16 cellular contexts compared by ENCODE assay signal in genomic region chr19:17508558-17508933, GRCh38. TPM values are rescaled to one million over a fixed set of nuclear protein-coding genes. Genes with fewer than 3 reads are reported as not detected.
DNase-seq lines count a peak whose midpoint lies in the region; ATAC-seq and TF ChIP-seq lines count a peak whose summit lies in the region.
"Not testable (repeated sequence)": the region's sequence is repeated elsewhere in the genome, so short reads cannot be mapped to it uniquely, and the experiment has no call there.
"Had no signal": no experiment of that assay in that cellular context is flagged by ENCODE, and none has a peak within 500 bp of the region (broad histone marks: within the 10 kb centered on the region; RNA-seq: fewer than 3 reads in every experiment).

No MANE protein-coding gene starts in this region.

- H3K4me3 Mint-ChIP-seq in HFFc6, result peak overlapping the region; percentile 74
- not testable (repeated sequence) for H3K4me3 Mint-ChIP-seq in activated CD4-positive, alpha-beta T cell treated with anti-CD3 and anti-CD28 coated beads, Interleukin-2, amount 10 ng/mL, durations not matched to agents 7 days and 5 days; activated naive CD8-positive, alpha-beta T cell treated with anti-CD3 and anti-CD28 coated beads, Interleukin-2, amount 50 U/mL, for 24 hours
- H3K4me3 Mint-ChIP-seq in chondrocyte (ENCODE audit: unreplicated experiment), result peak overlapping the region; percentile 37
- peak overlapping the region; percentile 87 for H3K4me3 Mint-ChIP-seq in neural crest cell
- peak overlapping the region; percentile 44 to 45 for H3K4me3 Mint-ChIP-seq in stimulated activated naive CD8-positive, alpha-beta T cell treated with anti-CD3 and anti-CD28 coated beads, Interleukin-15, amount 100 ng/mL, for 72 hours

- not testable (repeated sequence) for H3K27me3 ChIP-seq in A673 (replicated peaks; ENCODE audit: insufficient read depth, low read depth, low read length, poor library complexity); left ventricle myocardium inferior (ENCODE audit: low read depth)

- not testable (repeated sequence) for H3K9me3 ChIP-seq in A673 (ENCODE audit: low read depth, low read length, poor library complexity, severe bottlenecking); left ventricle myocardium inferior (replicated peaks)

- not testable (repeated sequence) for H3K36me3 ChIP-seq in A673 (ENCODE audit: insufficient read depth, low read length, poor library complexity, severe bottlenecking)
- H3K36me3 ChIP-seq in left ventricle myocardium inferior, result peaks cover 18% of the 10 kb centered on the region

- CTCF ChIA-PET in A673 (lab: Charles Lee), result not testable (repeated sequence)
- CTCF ChIA-PET in activated CD4-positive, alpha-beta T cell treated with anti-CD3 and anti-CD28 coated beads, Interleukin-2, amount 10 ng/mL, durations not matched to agents 7 days and 5 days (lab: Charles Lee), result interaction anchor here (2.8 kb wide), 1 partner anchor 12 kb away, joined by 16 read pairs; no protein-coding TSS in a partner anchor

- not testable (repeated sequence) for DNase-seq in A673 (ENCODE audit: low spot score); HFFc6; activated CD4-positive, alpha-beta T cell treated with anti-CD3 and anti-CD28 coated beads, Interleukin-2, amount 10 ng/mL, durations not matched to agents 7 days and 5 days; activated naive CD8-positive, alpha-beta T cell treated with anti-CD3 and anti-CD28 coated beads, Interleukin-2, amount 50 U/mL, for 24 hours; chondrocyte (ENCODE audit: low spot score); left ventricle myocardium inferior; neural crest cell (ENCODE audit: low read depth, low spot score); stimulated activated naive CD8-positive, alpha-beta T cell treated with anti-CD3 and anti-CD28 coated beads, Interleukin-15, amount 100 ng/mL, for 72 hours

- ATAC-seq in activated naive CD8-positive, alpha-beta T cell treated with anti-CD3 and anti-CD28 coated beads, Interleukin-2, amount 50 U/mL, for 24 hours; stimulated activated naive CD8-positive, alpha-beta T cell treated with anti-CD3 and anti-CD28 coated beads, Interleukin-15, amount 100 ng/mL, for 72 hours: not testable (repeated sequence)

- BruUV-seq in A673 (replicated peaks; lab: Mats Ljungman, UMichigan), result not testable (repeated sequence)

- H3K27ac Mint-ChIP-seq in HFFc6, result peak overlapping the region; percentile 94
- H3K27ac Mint-ChIP-seq in activated CD4-positive, alpha-beta T cell treated with anti-CD3 and anti-CD28 coated beads, Interleukin-2, amount 10 ng/mL, durations not matched to agents 7 days and 5 days, result peak overlapping the region; percentile 16
- peak overlapping the region; percentile 73 for H3K27ac Mint-ChIP-seq in activated naive CD8-positive, alpha-beta T cell treated with anti-CD3 and anti-CD28 coated beads, Interleukin-2, amount 50 U/mL, for 24 hours
- peak overlapping the region; percentile 99 for H3K27ac Mint-ChIP-seq in chondrocyte (ENCODE audit: unreplicated experiment)
- peak overlapping the region; percentile 50 for H3K27ac Mint-ChIP-seq in neural crest cell (ENCODE audit: unreplicated experiment)
- H3K27ac Mint-ChIP-seq in stimulated activated naive CD8-positive, alpha-beta T cell treated with anti-CD3 and anti-CD28 coated beads, Interleukin-15, amount 100 ng/mL, for 72 hours, result peak overlapping the region; percentile 7 to 84

- H3K27ac ChIP-seq in A673 (ENCODE audit: low read depth, low read length, poor library complexity, severe bottlenecking), result peak overlapping the region; percentile 47
- peak overlapping the region; percentile 52 for H3K27ac ChIP-seq in left ventricle myocardium inferior (replicated peaks)

- H3K4me1 ChIP-seq in A673 (ENCODE audit: insufficient read depth, low read length, poor library complexity, severe bottlenecking) (peaks cover 14% of the 10 kb centered on the region), left ventricle myocardium inferior (peaks cover 68% of the 10 kb centered on the region)

- H3K4me3 ChIP-seq in A673 (ENCODE audit: low read depth, low read length, poor library complexity, severe bottlenecking); left ventricle myocardium inferior: not testable (repeated sequence)

- peaks cover 24% of the 10 kb centered on the region for H3K9me3 Mint-ChIP-seq in HFFc6
- H3K9me3 Mint-ChIP-seq in activated CD4-positive, alpha-beta T cell treated with anti-CD3 and anti-CD28 coated beads, Interleukin-2, amount 10 ng/mL, durations not matched to agents 7 days and 5 days; activated naive CD8-positive, alpha-beta T cell treated with anti-CD3 and anti-CD28 coated beads, Interleukin-2, amount 50 U/mL, for 24 hours; chondrocyte (ENCODE audit: low read depth); neural crest cell; stimulated activated naive CD8-positive, alpha-beta T cell treated with anti-CD3 and anti-CD28 coated beads, Interleukin-15, amount 100 ng/mL, for 72 hours: not testable (repeated sequence)

- H3K27me3 Mint-ChIP-seq in HFFc6 (ENCODE audit: insufficient read depth); activated CD4-positive, alpha-beta T cell treated with anti-CD3 and anti-CD28 coated beads, Interleukin-2, amount 10 ng/mL, durations not matched to agents 7 days and 5 days; activated naive CD8-positive, alpha-beta T cell treated with anti-CD3 and anti-CD28 coated beads, Interleukin-2, amount 50 U/mL, for 24 hours; chondrocyte (ENCODE audit: low read depth); neural crest cell (ENCODE audit: low read depth); stimulated activated naive CD8-positive, alpha-beta T cell treated with anti-CD3 and anti-CD28 coated beads, Interleukin-15, amount 100 ng/mL, for 72 hours: not testable (repeated sequence)

- POLR2A ChIA-PET in A673 (lab: Charles Lee; ENCODE audit: low non-redundant PET); activated CD4-positive, alpha-beta T cell treated with anti-CD3 and anti-CD28 coated beads, Interleukin-2, amount 10 ng/mL, durations not matched to agents 7 days and 5 days (lab: Charles Lee): not testable (repeated sequence)

- peaks cover 41% of the 10 kb centered on the region for H3K4me1 Mint-ChIP-seq in HFFc6 (ENCODE audit: low read depth)
- H3K4me1 Mint-ChIP-seq in activated CD4-positive, alpha-beta T cell treated with anti-CD3 and anti-CD28 coated beads, Interleukin-2, amount 10 ng/mL, durations not matched to agents 7 days and 5 days, result peaks cover 33% of the 10 kb centered on the region
- peaks cover 43% of the 10 kb centered on the region for H3K4me1 Mint-ChIP-seq in activated naive CD8-positive, alpha-beta T cell treated with anti-CD3 and anti-CD28 coated beads, Interleukin-2, amount 50 U/mL, for 24 hours
- H3K4me1 Mint-ChIP-seq in chondrocyte (ENCODE audit: low read depth), result peaks cover 41% of the 10 kb centered on the region
- peaks cover 31% of the 10 kb centered on the region for H3K4me1 Mint-ChIP-seq in neural crest cell
- peaks cover 52% of the 10 kb centered on the region for H3K4me1 Mint-ChIP-seq in stimulated activated naive CD8-positive, alpha-beta T cell treated with anti-CD3 and anti-CD28 coated beads, Interleukin-15, amount 100 ng/mL, for 72 hours

- TF ChIP-seq CTCF in A673 (conservative IDR thresholded peaks at IDR 0.05; ENCODE audit: low read depth, low read length); HFFc6 (IDR thresholded peaks at IDR 0.05); chondrocyte (IDR thresholded peaks at IDR 0.05); left ventricle myocardium inferior (IDR thresholded peaks at IDR 0.05; ENCODE audit: borderline replicate concordance); neural crest cell (conservative IDR thresholded peaks at IDR 0.05): not testable (repeated sequence)

- intact Hi-C loops in A673 (cut with micrococcal nuclease; ENCODE audit: unreplicated experiment); left ventricle myocardium inferior (cut with micrococcal nuclease): not testable (repeated sequence)

- H3K36me3 Mint-ChIP-seq in HFFc6 (ENCODE audit: low read depth), result peaks cover 34% of the 10 kb centered on the region
- peaks cover 20% of the 10 kb centered on the region for H3K36me3 Mint-ChIP-seq in activated CD4-positive, alpha-beta T cell treated with anti-CD3 and anti-CD28 coated beads, Interleukin-2, amount 10 ng/mL, durations not matched to agents 7 days and 5 days (ENCODE audit: low read depth)
- peaks cover 22% of the 10 kb centered on the region for H3K36me3 Mint-ChIP-seq in activated naive CD8-positive, alpha-beta T cell treated with anti-CD3 and anti-CD28 coated beads, Interleukin-2, amount 50 U/mL, for 24 hours (ENCODE audit: low read depth)
- not testable (repeated sequence) for H3K36me3 Mint-ChIP-seq in chondrocyte (ENCODE audit: low read depth); neural crest cell (ENCODE audit: low read depth)

RNA-seq across cellular contexts. Expression of gene PGLS, which starts 2.9 kb away (rescaled TPM):
- total RNA-seq in A673 (2021), result 80.1 and 94.4 TPM in 2 replicates
- total RNA-seq in HFFc6 (2021; fragmentation: NEBNext Ultra II Directional; extraction: Animal tissue kit (Norgen Biotek cat#: 25700)), result 100 to 1,000 TPM in 1 of 6 experiments, 10 to 100 TPM in 5; 90.6 to 101 (median 95.2) TPM
- total RNA-seq in activated CD4-positive, alpha-beta T cell treated with anti-CD3 and anti-CD28 coated beads, Interleukin-2, amount 10 ng/mL, durations not matched to agents 7 days and 5 days, result 10 to 100 TPM; 81.8 to 93.0 TPM
- 73.7 to 112 TPM (median 108 TPM) in 3 replicates for total RNA-seq in chondrocyte
- total RNA-seq in left ventricle myocardium inferior, result 19.9 TPM
- total RNA-seq in neural crest cell, result 91.2 and 99.7 TPM in 2 replicates

RNA-seq across cellular contexts. Expression of gene SLC27A1, which starts 38.2 kb away (rescaled TPM):
- total RNA-seq in A673 (2021) (3.0 and 6.9 TPM in 2 replicates), chondrocyte (6.8 to 7.9 TPM (median 7.7 TPM) in 3 replicates), left ventricle myocardium inferior (59.3 TPM), neural crest cell (17.4 and 17.9 TPM in 2 replicates)
- 10 to 100 TPM; 11.5 to 14.9 (median 13.6) TPM for total RNA-seq in HFFc6 (2021; fragmentation: NEBNext Ultra II Directional; extraction: Animal tissue kit (Norgen Biotek cat#: 25700))
- total RNA-seq in activated CD4-positive, alpha-beta T cell treated with anti-CD3 and anti-CD28 coated beads, Interleukin-2, amount 10 ng/mL, durations not matched to agents 7 days and 5 days, result 1 to 10 TPM; 2.1 to 2.8 TPM

RNA-seq across cellular contexts. Expression of gene COLGALT1, which starts 46.9 kb away (rescaled TPM):
- total RNA-seq in A673 (2021) (91.3 and 93.5 TPM in 2 replicates), chondrocyte (113 to 146 TPM (median 140 TPM) in 3 replicates), left ventricle myocardium inferior (31.2 TPM), neural crest cell (78.4 and 81.7 TPM in 2 replicates)
- total RNA-seq in HFFc6 (2021; fragmentation: NEBNext Ultra II Directional; extraction: Animal tissue kit (Norgen Biotek cat#: 25700)), result 100 to 1,000 TPM; 102 to 115 (median 106) TPM
- 10 to 100 TPM; 55.4 to 62.0 TPM for total RNA-seq in activated CD4-positive, alpha-beta T cell treated with anti-CD3 and anti-CD28 coated beads, Interleukin-2, amount 10 ng/mL, durations not matched to agents 7 days and 5 days

RNA-seq across cellular contexts. Expression of gene NXNL1, which starts 47.8 kb away (rescaled TPM):
- total RNA-seq in A673 (2021), result not detected in 2 replicates
- total RNA-seq in HFFc6 (2021; fragmentation: NEBNext Ultra II Directional; extraction: Animal tissue kit (Norgen Biotek cat#: 25700)), result not detected
- total RNA-seq in activated CD4-positive, alpha-beta T cell treated with anti-CD3 and anti-CD28 coated beads, Interleukin-2, amount 10 ng/mL, durations not matched to agents 7 days and 5 days, result not detected
- not detected in 3 replicates for total RNA-seq in chondrocyte
- 0.33 TPM for total RNA-seq in left ventricle myocardium inferior
- total RNA-seq in neural crest cell, result not detected in 2 replicates
- total RNA-seq: activated T-helper 17 cell treated with anti-CD3 and anti-CD28 coated beads, Interleukin-2, amount 50 U/mL, for 72 hours; frontal cortex; GM23338; mesothelial cell of epicardium; naive thymus-derived CD4-positive, alpha-beta T cell; omental fat pad; renal cortical epithelial cell; WTC11 had no signal

Comparison
In these comparisons a context has a peak if more than half of its experiments do, and no peak if none do; other contexts are left out.
1. H3K27ac Mint-ChIP-seq: peak in every context shown above with its lines; median percentile 99 in chondrocyte; 94 in HFFc6; 73 in activated naive CD8-positive, alpha-beta T cell treated with anti-CD3 and anti-CD28 coated beads, Interleukin-2, amount 50 U/mL, for 24 hours; 50 in neural crest cell; 46 in stimulated activated naive CD8-positive, alpha-beta T cell treated with anti-CD3 and anti-CD28 coated beads, Interleukin-15, amount 100 ng/mL, for 72 hours; 16 in activated CD4-positive, alpha-beta T cell treated with anti-CD3 and anti-CD28 coated beads, Interleukin-2, amount 10 ng/mL, durations not matched to agents 7 days and 5 days.